1 cellular context compared by ENCODE assay signal in genomic region chr1:2212542-2213491, GRCh38.
TF ChIP-seq lines count a peak whose summit lies in the region.

No MANE protein-coding gene starts in this region.

TF ChIP-seq in HepG2, 621 proteins besides CTCF, POLR2A, EP300 and RAD21 (continues in another document):
- TF ChIP-seq CEBPB (IDR thresholded peaks at IDR 0.05; ENCODE audit: borderline replicate concordance, low read depth, low read length): no peak
- TF ChIP-seq REXO4 (CRISPR knock-in tag; IDR thresholded peaks at IDR 0.05; ENCODE audit: borderline replicate concordance): no peak
- TF ChIP-seq ZKSCAN1 (IDR thresholded peaks at IDR 0.05; ENCODE audit: low read length): no peak
- no peak for TF ChIP-seq DMTF1 (CRISPR knock-in tag; IDR thresholded peaks at IDR 0.05)
- no peak for TF ChIP-seq ZNF547 (CRISPR knock-in tag; IDR thresholded peaks at IDR 0.05)
- TF ChIP-seq REPIN1 (CRISPR knock-in tag; IDR thresholded peaks at IDR 0.05; ENCODE audit: borderline replicate concordance, low read depth): no peak
- no peak for TF ChIP-seq KDM6A (CRISPR knock-in tag; IDR thresholded peaks at IDR 0.05; ENCODE audit: low read depth)
- no peak; the same call in 1 of the 2 replicates for TF ChIP-seq ZNF746 (CRISPR knock-in tag; IDR thresholded peaks at IDR 0.05)
- TF ChIP-seq MAX (IDR thresholded peaks at IDR 0.05): no peak
- no peak for TF ChIP-seq PRMT3 (CRISPR knock-in tag; IDR thresholded peaks at IDR 0.05; ENCODE audit: borderline replicate concordance, low read depth)
- TF ChIP-seq NFRKB (IDR thresholded peaks at IDR 0.05): no peak
- TF ChIP-seq, protein P1, sequence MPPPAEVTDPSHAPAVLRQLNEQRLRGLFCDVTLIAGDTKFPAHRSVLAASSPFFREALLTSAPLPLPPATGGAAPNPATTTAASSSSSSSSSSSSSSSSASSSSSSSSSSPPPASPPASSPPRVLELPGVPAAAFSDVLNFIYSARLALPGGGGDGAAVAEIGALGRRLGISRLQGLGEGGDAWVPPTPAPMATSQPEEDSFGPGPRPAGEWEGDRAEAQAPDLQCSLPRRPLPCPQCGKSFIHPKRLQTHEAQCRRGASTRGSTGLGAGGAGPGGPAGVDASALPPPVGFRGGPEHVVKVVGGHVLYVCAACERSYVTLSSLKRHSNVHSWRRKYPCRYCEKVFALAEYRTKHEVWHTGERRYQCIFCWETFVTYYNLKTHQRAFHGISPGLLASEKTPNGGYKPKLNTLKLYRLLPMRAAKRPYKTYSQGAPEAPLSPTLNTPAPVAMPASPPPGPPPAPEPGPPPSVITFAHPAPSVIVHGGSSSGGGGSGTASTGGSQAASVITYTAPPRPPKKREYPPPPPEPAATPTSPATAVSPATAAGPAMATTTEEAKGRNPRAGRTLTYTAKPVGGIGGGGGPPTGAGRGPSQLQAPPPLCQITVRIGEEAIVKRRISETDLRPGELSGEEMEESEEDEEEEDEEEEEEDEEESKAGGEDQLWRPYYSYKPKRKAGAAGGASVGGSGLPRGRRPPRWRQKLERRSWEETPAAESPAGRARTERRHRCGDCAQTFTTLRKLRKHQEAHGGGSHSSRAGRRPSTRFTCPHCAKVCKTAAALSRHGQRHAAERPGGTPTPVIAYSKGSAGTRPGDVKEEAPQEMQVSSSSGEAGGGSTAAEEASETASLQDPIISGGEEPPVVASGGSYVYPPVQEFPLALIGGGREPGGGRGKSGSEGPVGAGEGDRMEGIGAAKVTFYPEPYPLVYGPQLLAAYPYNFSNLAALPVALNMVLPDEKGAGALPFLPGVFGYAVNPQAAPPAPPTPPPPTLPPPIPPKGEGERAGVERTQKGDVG (CRISPR knock-in tag; IDR thresholded peaks at IDR 0.05; ENCODE audit: borderline replicate concordance): peak; percentile 68; the same call in 1 of the 2 replicates
- no peak for TF ChIP-seq ZC3H13 (CRISPR knock-in tag; IDR thresholded peaks at IDR 0.05)
- no peak for TF ChIP-seq KMT2A (CRISPR knock-in tag; IDR thresholded peaks at IDR 0.05)
- TF ChIP-seq ZFX (CRISPR knock-in tag; IDR thresholded peaks at IDR 0.05; ENCODE audit: low read depth): peak; percentile 62
- no peak for TF ChIP-seq NFE2 (CRISPR knock-in tag; IDR thresholded peaks at IDR 0.05)
- 0 out of 2 replicates have a peak, but pooled peaks have one; percentile 14 for TF ChIP-seq FOSL2 (CRISPR knock-in tag; IDR thresholded peaks at IDR 0.05)
- no peak for TF ChIP-seq MED1 (CRISPR knock-in tag; IDR thresholded peaks at IDR 0.05)
- peak; percentile 61 for TF ChIP-seq KDM2A (CRISPR knock-in tag; IDR thresholded peaks at IDR 0.05; ENCODE audit: borderline replicate concordance, low read depth)
- TF ChIP-seq, protein P2, sequence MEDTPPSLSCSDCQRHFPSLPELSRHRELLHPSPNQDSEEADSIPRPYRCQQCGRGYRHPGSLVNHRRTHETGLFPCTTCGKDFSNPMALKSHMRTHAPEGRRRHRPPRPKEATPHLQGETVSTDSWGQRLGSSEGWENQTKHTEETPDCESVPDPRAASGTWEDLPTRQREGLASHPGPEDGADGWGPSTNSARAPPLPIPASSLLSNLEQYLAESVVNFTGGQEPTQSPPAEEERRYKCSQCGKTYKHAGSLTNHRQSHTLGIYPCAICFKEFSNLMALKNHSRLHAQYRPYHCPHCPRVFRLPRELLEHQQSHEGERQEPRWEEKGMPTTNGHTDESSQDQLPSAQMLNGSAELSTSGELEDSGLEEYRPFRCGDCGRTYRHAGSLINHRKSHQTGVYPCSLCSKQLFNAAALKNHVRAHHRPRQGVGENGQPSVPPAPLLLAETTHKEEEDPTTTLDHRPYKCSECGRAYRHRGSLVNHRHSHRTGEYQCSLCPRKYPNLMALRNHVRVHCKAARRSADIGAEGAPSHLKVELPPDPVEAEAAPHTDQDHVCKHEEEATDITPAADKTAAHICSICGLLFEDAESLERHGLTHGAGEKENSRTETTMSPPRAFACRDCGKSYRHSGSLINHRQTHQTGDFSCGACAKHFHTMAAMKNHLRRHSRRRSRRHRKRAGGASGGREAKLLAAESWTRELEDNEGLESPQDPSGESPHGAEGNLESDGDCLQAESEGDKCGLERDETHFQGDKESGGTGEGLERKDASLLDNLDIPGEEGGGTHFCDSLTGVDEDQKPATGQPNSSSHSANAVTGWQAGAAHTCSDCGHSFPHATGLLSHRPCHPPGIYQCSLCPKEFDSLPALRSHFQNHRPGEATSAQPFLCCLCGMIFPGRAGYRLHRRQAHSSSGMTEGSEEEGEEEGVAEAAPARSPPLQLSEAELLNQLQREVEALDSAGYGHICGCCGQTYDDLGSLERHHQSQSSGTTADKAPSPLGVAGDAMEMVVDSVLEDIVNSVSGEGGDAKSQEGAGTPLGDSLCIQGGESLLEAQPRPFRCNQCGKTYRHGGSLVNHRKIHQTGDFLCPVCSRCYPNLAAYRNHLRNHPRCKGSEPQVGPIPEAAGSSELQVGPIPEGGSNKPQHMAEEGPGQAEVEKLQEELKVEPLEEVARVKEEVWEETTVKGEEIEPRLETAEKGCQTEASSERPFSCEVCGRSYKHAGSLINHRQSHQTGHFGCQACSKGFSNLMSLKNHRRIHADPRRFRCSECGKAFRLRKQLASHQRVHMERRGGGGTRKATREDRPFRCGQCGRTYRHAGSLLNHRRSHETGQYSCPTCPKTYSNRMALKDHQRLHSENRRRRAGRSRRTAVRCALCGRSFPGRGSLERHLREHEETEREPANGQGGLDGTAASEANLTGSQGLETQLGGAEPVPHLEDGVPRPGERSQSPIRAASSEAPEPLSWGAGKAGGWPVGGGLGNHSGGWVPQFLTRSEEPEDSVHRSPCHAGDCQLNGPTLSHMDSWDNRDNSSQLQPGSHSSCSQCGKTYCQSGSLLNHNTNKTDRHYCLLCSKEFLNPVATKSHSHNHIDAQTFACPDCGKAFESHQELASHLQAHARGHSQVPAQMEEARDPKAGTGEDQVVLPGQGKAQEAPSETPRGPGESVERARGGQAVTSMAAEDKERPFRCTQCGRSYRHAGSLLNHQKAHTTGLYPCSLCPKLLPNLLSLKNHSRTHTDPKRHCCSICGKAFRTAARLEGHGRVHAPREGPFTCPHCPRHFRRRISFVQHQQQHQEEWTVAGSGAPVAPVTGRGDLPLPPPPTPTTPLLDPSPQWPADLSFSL (CRISPR knock-in tag; IDR thresholded peaks at IDR 0.05): no peak
- no peak for TF ChIP-seq ZMYM4 (CRISPR knock-in tag; IDR thresholded peaks at IDR 0.05)
- no peak for TF ChIP-seq KLF11 (CRISPR knock-in tag; IDR thresholded peaks at IDR 0.05)
- no peak for TF ChIP-seq MAFK (conservative IDR thresholded peaks at IDR 0.05 in 1 of 2, IDR thresholded peaks at IDR 0.05 in 1 of 2; ENCODE audit: low read length in 2 of 2)
- peak; percentile 98 for TF ChIP-seq ATF7 (IDR thresholded peaks at IDR 0.05)
- no peak for TF ChIP-seq ATF7 (CRISPR knock-in tag; IDR thresholded peaks at IDR 0.05)
- no peak for TF ChIP-seq NFATC3 (CRISPR knock-in tag; IDR thresholded peaks at IDR 0.05)
- TF ChIP-seq, protein P3, sequence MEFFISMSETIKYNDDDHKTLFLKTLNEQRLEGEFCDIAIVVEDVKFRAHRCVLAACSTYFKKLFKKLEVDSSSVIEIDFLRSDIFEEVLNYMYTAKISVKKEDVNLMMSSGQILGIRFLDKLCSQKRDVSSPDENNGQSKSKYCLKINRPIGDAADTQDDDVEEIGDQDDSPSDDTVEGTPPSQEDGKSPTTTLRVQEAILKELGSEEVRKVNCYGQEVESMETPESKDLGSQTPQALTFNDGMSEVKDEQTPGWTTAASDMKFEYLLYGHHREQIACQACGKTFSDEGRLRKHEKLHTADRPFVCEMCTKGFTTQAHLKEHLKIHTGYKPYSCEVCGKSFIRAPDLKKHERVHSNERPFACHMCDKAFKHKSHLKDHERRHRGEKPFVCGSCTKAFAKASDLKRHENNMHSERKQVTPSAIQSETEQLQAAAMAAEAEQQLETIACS (CRISPR knock-in tag; IDR thresholded peaks at IDR 0.05): no peak
- TF ChIP-seq, protein P4, sequence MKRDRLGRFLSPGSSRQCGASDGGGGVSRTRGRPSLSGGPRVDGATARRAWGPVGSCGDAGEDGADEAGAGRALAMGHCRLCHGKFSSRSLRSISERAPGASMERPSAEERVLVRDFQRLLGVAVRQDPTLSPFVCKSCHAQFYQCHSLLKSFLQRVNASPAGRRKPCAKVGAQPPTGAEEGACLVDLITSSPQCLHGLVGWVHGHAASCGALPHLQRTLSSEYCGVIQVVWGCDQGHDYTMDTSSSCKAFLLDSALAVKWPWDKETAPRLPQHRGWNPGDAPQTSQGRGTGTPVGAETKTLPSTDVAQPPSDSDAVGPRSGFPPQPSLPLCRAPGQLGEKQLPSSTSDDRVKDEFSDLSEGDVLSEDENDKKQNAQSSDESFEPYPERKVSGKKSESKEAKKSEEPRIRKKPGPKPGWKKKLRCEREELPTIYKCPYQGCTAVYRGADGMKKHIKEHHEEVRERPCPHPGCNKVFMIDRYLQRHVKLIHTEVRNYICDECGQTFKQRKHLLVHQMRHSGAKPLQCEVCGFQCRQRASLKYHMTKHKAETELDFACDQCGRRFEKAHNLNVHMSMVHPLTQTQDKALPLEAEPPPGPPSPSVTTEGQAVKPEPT (CRISPR knock-in tag; IDR thresholded peaks at IDR 0.05; ENCODE audit: low read depth): no peak
- peak; percentile 58 for TF ChIP-seq HOXA3 (CRISPR knock-in tag; IDR thresholded peaks at IDR 0.05)
- no peak for TF ChIP-seq ZNF570 (CRISPR knock-in tag; IDR thresholded peaks at IDR 0.05; ENCODE audit: borderline replicate concordance)
- TF ChIP-seq SPEN (CRISPR knock-in tag; IDR thresholded peaks at IDR 0.05; ENCODE audit: low read depth): no peak
- TF ChIP-seq NPAS2 (CRISPR knock-in tag; IDR thresholded peaks at IDR 0.05; ENCODE audit: borderline replicate concordance): no peak
- TF ChIP-seq ZNF205 (CRISPR knock-in tag; IDR thresholded peaks at IDR 0.05): no peak
- TF ChIP-seq MAZ (IDR thresholded peaks at IDR 0.05; ENCODE audit: borderline replicate concordance, low read depth, low read length): no peak
- TF ChIP-seq MAZ (CRISPR knock-in tag; IDR thresholded peaks at IDR 0.05; ENCODE audit: low read depth): 0 out of 2 replicates have a peak, but pooled peaks have one; percentile 4
- TF ChIP-seq ZNF552 (CRISPR knock-in tag; IDR thresholded peaks at IDR 0.05; ENCODE audit: borderline replicate concordance): no peak
- no peak for TF ChIP-seq ZNF616 (CRISPR knock-in tag; IDR thresholded peaks at IDR 0.05; ENCODE audit: low read depth)
- no peak for TF ChIP-seq IKZF5 (CRISPR knock-in tag; IDR thresholded peaks at IDR 0.05)
- TF ChIP-seq ZBTB10 (CRISPR knock-in tag; IDR thresholded peaks at IDR 0.05; ENCODE audit: borderline replicate concordance): no peak
- no peak for TF ChIP-seq SOX5 (CRISPR knock-in tag; IDR thresholded peaks at IDR 0.05; ENCODE audit: borderline replicate concordance)
- TF ChIP-seq PHF8 (CRISPR knock-in tag; IDR thresholded peaks at IDR 0.05): peak; percentile 32
- TF ChIP-seq RBM22 (optimal IDR thresholded peaks at IDR 0.05; ENCODE audit: low read length): no peak
- no peak for TF ChIP-seq ZNF256 (CRISPR knock-in tag; conservative IDR thresholded peaks at IDR 0.05)
- TF ChIP-seq FOXM1 (CRISPR knock-in tag; IDR thresholded peaks at IDR 0.05): no peak
- TF ChIP-seq, protein P5, sequence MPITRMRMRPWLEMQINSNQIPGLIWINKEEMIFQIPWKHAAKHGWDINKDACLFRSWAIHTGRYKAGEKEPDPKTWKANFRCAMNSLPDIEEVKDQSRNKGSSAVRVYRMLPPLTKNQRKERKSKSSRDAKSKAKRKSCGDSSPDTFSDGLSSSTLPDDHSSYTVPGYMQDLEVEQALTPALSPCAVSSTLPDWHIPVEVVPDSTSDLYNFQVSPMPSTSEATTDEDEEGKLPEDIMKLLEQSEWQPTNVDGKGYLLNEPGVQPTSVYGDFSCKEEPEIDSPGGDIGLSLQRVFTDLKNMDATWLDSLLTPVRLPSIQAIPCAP (CRISPR knock-in tag; IDR thresholded peaks at IDR 0.05; ENCODE audit: low read depth): no peak
- TF ChIP-seq KAT8 (CRISPR knock-in tag; IDR thresholded peaks at IDR 0.05): no peak
- no peak for TF ChIP-seq ARHGAP35 (CRISPR knock-in tag; IDR thresholded peaks at IDR 0.05; ENCODE audit: borderline replicate concordance)
- TF ChIP-seq ZNF260 (CRISPR knock-in tag; IDR thresholded peaks at IDR 0.05; ENCODE audit: borderline replicate concordance, low read depth): no peak
